In genomic region chr14:104797112-104798044, GRCh38 we compare ENCODE assay signal across 13 cellular contexts. TPM values are rescaled to one million over a fixed set of nuclear protein-coding genes. Genes with fewer than 3 reads are reported as not detected.
DNase-seq lines count a peak whose midpoint lies in the region; ATAC-seq and TF ChIP-seq lines count a peak whose summit lies in the region.
"Had no signal": no experiment of that assay in that cellular context is flagged by ENCODE, and none has a peak within 500 bp of the region (broad histone marks: within the 10 kb centered on the region; RNA-seq: fewer than 3 reads in every experiment).

No MANE protein-coding gene starts in this region.

- peaks cover 50% of the 10 kb centered on the region for H3K4me1 ChIP-seq in CD4-positive, alpha-beta memory T cell (ENCODE audit: insufficient read depth, low read length)
- H3K4me1 ChIP-seq in MM.1S (ENCODE audit: low read length): peaks cover 12% of the 10 kb centered on the region; the same call in 1 of the 2 replicates

- no peaks in the 10 kb centered on the region for H3K27me3 ChIP-seq in CD4-positive, alpha-beta memory T cell (ENCODE audit: insufficient read depth, low read length)
- no peaks in the 10 kb centered on the region for H3K27me3 ChIP-seq in MM.1S (replicated peaks; ENCODE audit: insufficient read depth, low read length)

- H3K27ac Mint-ChIP-seq in CD4-positive, alpha-beta memory T cell: peak overlapping the region in 6 of 7 donors; percentile 42 to 95 (median 74)
- H3K27ac Mint-ChIP-seq in effector memory CD8-positive, alpha-beta T cell: peak overlapping the region in 1 of 2 donors; percentile 81
- no peak overlapping the region for H3K27ac Mint-ChIP-seq in neural crest cell (ENCODE audit: unreplicated experiment)
- H3K27ac Mint-ChIP-seq in activated CD8-positive, alpha-beta memory T cell treated with anti-CD3 and anti-CD28 coated beads, Interleukin-2, amount 10 ng/mL, durations not matched to agents 7 days and 5 days: no peak overlapping the region

- no peaks in the 10 kb centered on the region for H3K36me3 ChIP-seq in CD4-positive, alpha-beta memory T cell (ENCODE audit: insufficient read depth, low read length)
- no peaks in the 10 kb centered on the region for H3K36me3 ChIP-seq in MM.1S (replicated peaks; ENCODE audit: insufficient read depth, low read length)

- H3F3A ChIP-seq in MM.1S (ENCODE audit: insufficient read depth, low read length): peaks cover 11% of the 10 kb centered on the region

- CTCF ChIA-PET in CD4-positive, alpha-beta memory T cell (lab: Charles Lee; ENCODE audit: partially characterized antibody): interaction anchor here (0.8 to 1.3 kb wide), 3 partner anchors 20 to 29 kb away, joined by 3 read pairs; no protein-coding TSS in a partner anchor
- CTCF ChIA-PET in activated CD8-positive, alpha-beta memory T cell treated with anti-CD3 and anti-CD28 coated beads, Interleukin-2, amount 10 ng/mL, durations not matched to agents 7 days and 5 days (lab: Charles Lee): interaction anchor here (1.0 to 1.2 kb wide), 2 partner anchors 29 to 45 kb away, joined by 3 read pairs; partner anchors contain the start of gene SIVA1

- 0 out of 2 replicates have a peak overlapping the region, but pooled peaks have one; percentile 27 for H2AFZ ChIP-seq in MM.1S (ENCODE audit: low read length)

- H3K4me3 ChIP-seq in CD4-positive, alpha-beta memory T cell (ENCODE audit: low read length in 2 of 2): no peak overlapping the region
- H3K4me3 ChIP-seq in MM.1S (ENCODE audit: low read length): no peak overlapping the region

- ATAC-seq in effector memory CD8-positive, alpha-beta T cell (replicated peaks): no peak
- ATAC-seq in HG02852 (IDR thresholded peaks at IDR 0.05; ENCODE audit: unreplicated experiment): no peak
- no peak for ATAC-seq in HG02981 (IDR thresholded peaks at IDR 0.05; ENCODE audit: unreplicated experiment)
- no peak for ATAC-seq in activated CD8-positive, alpha-beta memory T cell treated with anti-CD3 and anti-CD28 coated beads, Interleukin-2, amount 10 ng/mL, durations not matched to agents 7 days and 5 days
- no peak for ATAC-seq in HG03045 (IDR thresholded peaks at IDR 0.05; ENCODE audit: unreplicated experiment)
- ATAC-seq: HCT116 had no signal

- TF ChIP-seq CTCF in MM.1S (IDR thresholded peaks at IDR 0.05; ENCODE audit: low read length) (no peak), neural crest cell (conservative IDR thresholded peaks at IDR 0.05) (no peak)

- H3K4me3 Mint-ChIP-seq in CD4-positive, alpha-beta memory T cell: peak overlapping the region in 7 of 8 donors; percentile 52 to 83 (median 81)
- H3K4me3 Mint-ChIP-seq in effector memory CD8-positive, alpha-beta T cell: peak overlapping the region; percentile 37 to 73
- peak overlapping the region; percentile 90 for H3K4me3 Mint-ChIP-seq in neural crest cell
- no peak overlapping the region for H3K4me3 Mint-ChIP-seq in activated CD8-positive, alpha-beta memory T cell treated with anti-CD3 and anti-CD28 coated beads, Interleukin-2, amount 10 ng/mL, durations not matched to agents 7 days and 5 days

- no peak overlapping the region for H3K9ac ChIP-seq in MM.1S (ENCODE audit: low read length)

- H3K36me3 Mint-ChIP-seq in CD4-positive, alpha-beta memory T cell: no peaks in the 10 kb centered on the region
- H3K36me3 Mint-ChIP-seq in effector memory CD8-positive, alpha-beta T cell (ENCODE audit: insufficient read depth): peaks cover 35% of the 10 kb centered on the region
- no peaks in the 10 kb centered on the region for H3K36me3 Mint-ChIP-seq in neural crest cell (ENCODE audit: low read depth)
- H3K36me3 Mint-ChIP-seq in activated CD8-positive, alpha-beta memory T cell treated with anti-CD3 and anti-CD28 coated beads, Interleukin-2, amount 10 ng/mL, durations not matched to agents 7 days and 5 days: peaks cover 2% of the 10 kb centered on the region

- H3K27ac ChIP-seq in CD4-positive, alpha-beta memory T cell (ENCODE audit: low read depth, low read length): no peak overlapping the region
- no peak overlapping the region; the same call in 1 of the 2 replicates for H3K27ac ChIP-seq in MM.1S (ENCODE audit: low read length)

- H3K9me3 Mint-ChIP-seq in CD4-positive, alpha-beta memory T cell: no peaks in the 10 kb centered on the region
- H3K9me3 Mint-ChIP-seq in effector memory CD8-positive, alpha-beta T cell: no peaks in the 10 kb centered on the region
- no peaks in the 10 kb centered on the region for H3K9me3 Mint-ChIP-seq in neural crest cell
- H3K9me3 Mint-ChIP-seq in activated CD8-positive, alpha-beta memory T cell treated with anti-CD3 and anti-CD28 coated beads, Interleukin-2, amount 10 ng/mL, durations not matched to agents 7 days and 5 days (ENCODE audit: low read depth): no peaks in the 10 kb centered on the region

- peak overlapping the region; percentile 39; the same call in 1 of the 2 replicates for H3K4me2 ChIP-seq in MM.1S (ENCODE audit: low read depth, low read length)

- peaks cover 22 to 66% (median 44%) of the 10 kb centered on the region in 4 donors for H3K4me1 Mint-ChIP-seq in CD4-positive, alpha-beta memory T cell
- peaks cover 24 to 34% of the 10 kb centered on the region in 2 donors for H3K4me1 Mint-ChIP-seq in effector memory CD8-positive, alpha-beta T cell (ENCODE audit: low read depth in 2 of 2)
- H3K4me1 Mint-ChIP-seq in neural crest cell: peaks cover 42% of the 10 kb centered on the region
- H3K4me1 Mint-ChIP-seq in activated CD8-positive, alpha-beta memory T cell treated with anti-CD3 and anti-CD28 coated beads, Interleukin-2, amount 10 ng/mL, durations not matched to agents 7 days and 5 days: peaks cover 38% of the 10 kb centered on the region

- peak in 1 of 5 donors; percentile 42 for DNase-seq in CD4-positive, alpha-beta memory T cell
- peak; percentile 49 for DNase-seq in MM.1S
- DNase-seq in effector memory CD8-positive, alpha-beta T cell: no peak
- DNase-seq in neural crest cell (ENCODE audit: low read depth, low spot score): no peak
- no peak for DNase-seq in activated CD8-positive, alpha-beta memory T cell treated with anti-CD3 and anti-CD28 coated beads, Interleukin-2, amount 10 ng/mL, durations not matched to agents 7 days and 5 days
- DNase-seq: activated CD4-positive, alpha-beta T cell treated with anti-CD3 and anti-CD28 coated beads, Interleukin-2, amount 50 U/mL, for 1 hour; effector CD8-positive, alpha-beta T cell; midbrain; NCI-H1048 had no signal

- POLR2A ChIA-PET in CD4-positive, alpha-beta memory T cell (lab: Charles Lee; ENCODE audit: partially characterized antibody): interaction anchor here (1.0 to 1.5 kb wide), 2 partner anchors 28 to 222 kb away, joined by 3 read pairs; no protein-coding TSS in a partner anchor

- H3K9me2 ChIP-seq in MM.1S (replicated peaks; ENCODE audit: insufficient read depth, low read length): no peaks in the 10 kb centered on the region

- H3K27me3 Mint-ChIP-seq in CD4-positive, alpha-beta memory T cell: no peaks in the 10 kb centered on the region
- H3K27me3 Mint-ChIP-seq in effector memory CD8-positive, alpha-beta T cell: no peaks in the 10 kb centered on the region
- H3K27me3 Mint-ChIP-seq in neural crest cell (ENCODE audit: low read depth): peaks cover 54% of the 10 kb centered on the region
- H3K27me3 Mint-ChIP-seq in activated CD8-positive, alpha-beta memory T cell treated with anti-CD3 and anti-CD28 coated beads, Interleukin-2, amount 10 ng/mL, durations not matched to agents 7 days and 5 days: peaks cover 6% of the 10 kb centered on the region

- H3K79me2 ChIP-seq in MM.1S (ENCODE audit: low read length): peaks cover 25% of the 10 kb centered on the region

- intact Hi-C loops in CD4-positive, alpha-beta memory T cell (cut with micrococcal nuclease): no loop called here

- H4K20me1 ChIP-seq in MM.1S (ENCODE audit: insufficient read depth, low read length): no peaks in the 10 kb centered on the region

- H3K9me3 ChIP-seq in CD4-positive, alpha-beta memory T cell (ENCODE audit: control insufficient read depth in 1 of 2, low read length in 2 of 2): no peaks in the 10 kb centered on the region
- no peaks in the 10 kb centered on the region for H3K9me3 ChIP-seq in MM.1S (replicated peaks; ENCODE audit: insufficient read depth, low read length)

RNA-seq across cellular contexts. Expression of gene AKT1, which starts 1.8 kb away (rescaled TPM):
- 10 to 100 TPM; 88.7 to 90.5 TPM for total RNA-seq in CD4-positive, alpha-beta memory T cell
- 10 to 100 TPM in 1 of 2 donors, 1 to 10 TPM in 1; 5.3 to 23.5 TPM for polyA plus RNA-seq in CD4-positive, alpha-beta memory T cell
- total RNA-seq in neural crest cell: 179 and 191 TPM in 2 replicates
- 100 to 1,000 TPM; 178 to 202 TPM for total RNA-seq in activated CD8-positive, alpha-beta memory T cell treated with anti-CD3 and anti-CD28 coated beads, Interleukin-2, amount 10 ng/mL, durations not matched to agents 7 days and 5 days

RNA-seq across cellular contexts. Expression of gene ZBTB42, which starts 3.5 kb away (rescaled TPM):
- 10 to 100 TPM; 11.6 to 12.3 TPM for total RNA-seq in CD4-positive, alpha-beta memory T cell
- polyA plus RNA-seq in CD4-positive, alpha-beta memory T cell: 1 to 10 TPM; 2.0 to 2.1 TPM
- total RNA-seq in neural crest cell: 2.2 and 2.7 TPM in 2 replicates
- 1 to 10 TPM; 4.9 to 5.5 TPM for total RNA-seq in activated CD8-positive, alpha-beta memory T cell treated with anti-CD3 and anti-CD28 coated beads, Interleukin-2, amount 10 ng/mL, durations not matched to agents 7 days and 5 days

RNA-seq across cellular contexts. Expression of gene SIVA1, which starts 44.4 kb away (rescaled TPM):
- total RNA-seq in CD4-positive, alpha-beta memory T cell: 10 to 100 TPM; 69.3 to 80.2 TPM
- 100 to 1,000 TPM; 208 to 266 TPM for polyA plus RNA-seq in CD4-positive, alpha-beta memory T cell
- 109 and 121 TPM in 2 replicates for total RNA-seq in neural crest cell
- total RNA-seq in activated CD8-positive, alpha-beta memory T cell treated with anti-CD3 and anti-CD28 coated beads, Interleukin-2, amount 10 ng/mL, durations not matched to agents 7 days and 5 days: 100 to 1,000 TPM; 127 to 140 TPM

Comparison
In these comparisons a context has a peak if more than half of its experiments do, and no peak if none do; other contexts are left out.
1. H3K27ac Mint-ChIP-seq: peak in CD4-positive, alpha-beta memory T cell (6 of 7); none in neural crest cell (single experiment) and activated CD8-positive, alpha-beta memory T cell treated with anti-CD3 and anti-CD28 coated beads, Interleukin-2, amount 10 ng/mL, durations not matched to agents 7 days and 5 days (single experiment).